Comparison of ENCODE assay signal across 8 cellular contexts in the genomic region with DNA sequence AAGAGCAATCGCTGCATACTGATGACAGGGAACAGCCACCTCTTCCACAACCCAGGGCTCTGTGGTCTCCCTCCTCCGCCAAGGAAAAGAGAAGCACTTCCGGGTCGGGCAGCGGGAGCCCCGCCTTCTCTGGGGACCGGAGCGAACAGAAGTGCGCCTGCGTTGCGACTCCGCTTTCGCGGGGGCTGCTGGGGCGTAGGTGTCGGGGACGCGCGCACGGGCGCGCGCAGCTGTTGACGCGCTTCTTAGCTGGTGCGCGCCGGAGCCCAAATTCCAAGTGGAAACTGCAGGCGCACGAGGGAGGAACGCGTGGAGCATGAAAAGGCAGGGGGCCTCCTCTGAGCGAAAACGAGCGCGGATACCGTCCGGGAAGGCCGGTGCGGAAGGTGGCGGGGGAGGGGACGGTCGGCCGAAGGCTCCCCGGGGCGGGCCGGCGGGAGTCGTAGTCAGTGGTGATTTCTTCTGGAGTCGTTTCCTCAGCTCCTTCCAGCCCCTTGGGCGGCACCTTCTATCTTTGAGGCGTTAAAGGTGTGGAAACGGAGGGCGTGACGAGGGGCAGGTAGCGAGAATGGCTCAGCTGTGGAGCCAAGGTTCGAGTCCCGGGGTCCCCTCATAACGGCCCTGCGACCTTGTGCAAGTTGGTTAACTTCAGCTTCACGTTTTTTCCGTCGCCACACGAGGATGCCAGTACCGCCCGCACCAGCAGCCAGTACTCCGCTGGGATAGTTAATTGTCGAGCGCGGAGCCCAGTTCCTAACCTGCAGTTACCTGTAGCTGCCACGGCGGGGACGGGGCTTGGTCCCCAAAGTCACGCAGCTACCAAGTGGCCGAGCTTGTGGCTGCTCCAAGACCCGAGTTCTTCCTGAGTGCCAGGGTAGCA. TPM values are rescaled to one million over a fixed set of nuclear protein-coding genes. Genes with fewer than 3 reads are reported as not detected.
DNase-seq lines count a peak whose midpoint lies in the region; ATAC-seq and TF ChIP-seq lines count a peak whose summit lies in the region.

COX15 (minus strand) TSS at position 95 of the 880 bp plus-strand sequence; CDS start at position 17, 78 bp downstream.
CUTC (plus strand) TSS at position 202 of the 880 bp plus-strand sequence; CDS start at position 317, 115 bp downstream.

- peak; percentile 27; the same call in 1 of the 2 replicates for TF ChIP-seq CTCF in LNCaP clone FGC (IDR thresholded peaks at IDR 0.05; ENCODE audit: control insufficient read depth, extremely low read depth, insufficient read depth)
- TF ChIP-seq CTCF in RWPE1 (conservative IDR thresholded peaks at IDR 0.05; ENCODE audit: low read depth): peak; percentile 50
- TF ChIP-seq CTCF in fibroblast of lung (conservative IDR thresholded peaks at IDR 0.05 in 1 of 2, IDR thresholded peaks at IDR 0.05 in 1 of 2; ENCODE audit: low read depth in 1 of 2, low read length in 2 of 2): peak in 1 of 2 donors; percentile 23

- H3K4me3 Mint-ChIP-seq in activated T-helper 17 cell treated with anti-CD3 and anti-CD28 coated beads, Interleukin-2, amount 50 U/mL, for 72 hours: peak within 1 kb of the TSS; percentile 100
- H3K4me3 Mint-ChIP-seq in naive thymus-derived CD4-positive, alpha-beta T cell: peak within 1 kb of the TSS; percentile 95 to 100 (median 98)
- peak within 1 kb of the TSS; percentile 99 for H3K4me3 Mint-ChIP-seq in stimulated activated naive B cell treated with anti-CD40 and anti-IgM and Interleukin-4, amounts not matched to agents 10 μg/mL and 1 μg/mL and 100 μg/mL, for 72 hours

- H3K4me1 ChIP-seq in fibroblast of lung (ENCODE audit: control insufficient read depth, extremely low read depth, insufficient read depth, low read length): peaks cover 5% of the 10 kb centered on the region
- H3K4me1 ChIP-seq in naive thymus-derived CD4-positive, alpha-beta T cell (ENCODE audit: control insufficient read depth in 2 of 2, insufficient read depth in 2 of 2, low read length in 2 of 2): peaks cover 11 to 19% of the 10 kb centered on the region in 2 donors

- H3K27ac Mint-ChIP-seq in activated T-helper 17 cell treated with anti-CD3 and anti-CD28 coated beads, Interleukin-2, amount 50 U/mL, for 72 hours: peak within 1 kb of the TSS; percentile 99
- peak within 1 kb of the TSS; percentile 98 to 100 (median 99) for H3K27ac Mint-ChIP-seq in naive thymus-derived CD4-positive, alpha-beta T cell
- H3K27ac Mint-ChIP-seq in stimulated activated naive B cell treated with anti-CD40 and anti-IgM and Interleukin-4, amounts not matched to agents 10 μg/mL and 1 μg/mL and 100 μg/mL, for 72 hours: peak within 1 kb of the TSS; percentile 100

- peaks cover 67% of the 10 kb centered on the region for H3K36me3 Mint-ChIP-seq in activated T-helper 17 cell treated with anti-CD3 and anti-CD28 coated beads, Interleukin-2, amount 50 U/mL, for 72 hours (ENCODE audit: low read depth)
- H3K36me3 Mint-ChIP-seq in naive thymus-derived CD4-positive, alpha-beta T cell: peaks cover 11 to 32% (median 20%) of the 10 kb centered on the region in 5 donors
- H3K36me3 Mint-ChIP-seq in stimulated activated naive B cell treated with anti-CD40 and anti-IgM and Interleukin-4, amounts not matched to agents 10 μg/mL and 1 μg/mL and 100 μg/mL, for 72 hours: peaks cover 22 to 38% of the 10 kb centered on the region in 2 donors

- H3K9me3 ChIP-seq in fibroblast of lung (ENCODE audit: control insufficient read depth, insufficient read depth, low read depth, low read length): no peaks in the 10 kb centered on the region
- H3K9me3 ChIP-seq in naive thymus-derived CD4-positive, alpha-beta T cell (ENCODE audit: control insufficient read depth in 2 of 3, low read length in 3 of 3): no peaks in the 10 kb centered on the region

- H3K79me2 ChIP-seq in fibroblast of lung (ENCODE audit: control insufficient read depth, insufficient read depth, low read length): peaks cover 14% of the 10 kb centered on the region

- no peaks in the 10 kb centered on the region for H3K27me3 ChIP-seq in fibroblast of lung (ENCODE audit: control insufficient read depth, insufficient read depth, low read length)
- H3K27me3 ChIP-seq in naive thymus-derived CD4-positive, alpha-beta T cell (ENCODE audit: control insufficient read depth in 2 of 2, insufficient read depth in 2 of 2, low read length in 2 of 2): no peaks in the 10 kb centered on the region

- H3K4me2 ChIP-seq in fibroblast of lung (ENCODE audit: extremely low read depth, insufficient read depth, low read length): peak within 1 kb of the TSS; percentile 93

- H3K27ac ChIP-seq in RWPE1 (peak within 1 kb of the TSS; percentile 96), fibroblast of lung (ENCODE audit: insufficient read depth, low read length) (peak within 1 kb of the TSS; percentile 91)
- peak within 1 kb of the TSS; percentile 83 for H3K27ac ChIP-seq in naive thymus-derived CD4-positive, alpha-beta T cell (ENCODE audit: low read depth, low read length)

- POLR2A ChIA-PET in RWPE1 (lab: Yijun Ruan, JAX; ENCODE audit: low non-redundant PET): interaction anchor here (0.5 to 0.9 kb wide), 3 partner anchors 15 to 112 kb away, joined by 3 to 8 read pairs (median 3); partner anchors contain the start of gene SLC25A28
- POLR2A ChIA-PET in naive thymus-derived CD4-positive, alpha-beta T cell (lab: Charles Lee): interaction anchor here (0.6 to 2.7 kb wide), 10 partner anchors 9 to 1598 kb away, joined by 3 to 17 read pairs (median 4); partner anchors contain the start of genes DNMBP, GOT1, R3HCC1L and SLC25A28

- H4K20me1 ChIP-seq in fibroblast of lung (ENCODE audit: control insufficient read depth, extremely low read depth, insufficient read depth, low read length): no peaks in the 10 kb centered on the region

- H3K4me3 ChIP-seq in LNCaP clone FGC (ENCODE audit: low read depth, low read length): peak within 1 kb of the TSS; percentile 81
- H3K4me3 ChIP-seq in fibroblast of lung (replicated peaks in 1 of 4; ENCODE audit: control extremely low read depth in 1 of 4, insufficient read depth in 1 of 4, low read depth in 3 of 4, low read length in 4 of 4): peak within 1 kb of the TSS; percentile 93 to 97 (median 96)
- H3K4me3 ChIP-seq in naive thymus-derived CD4-positive, alpha-beta T cell (ENCODE audit: low read length): peak within 1 kb of the TSS; percentile 94

- peak; percentile 96 for ATAC-seq in activated T-helper 17 cell treated with anti-CD3 and anti-CD28 coated beads, Interleukin-2, amount 50 U/mL, for 72 hours (replicated peaks)
- ATAC-seq in naive thymus-derived CD4-positive, alpha-beta T cell: peak; percentile 95
- ATAC-seq in stimulated activated naive B cell treated with anti-CD40 and anti-IgM and Interleukin-4, amounts not matched to agents 10 μg/mL and 1 μg/mL and 100 μg/mL, for 72 hours (replicated peaks): peak; percentile 89 to 92

- no peaks in the 10 kb centered on the region for H3K9me3 Mint-ChIP-seq in activated T-helper 17 cell treated with anti-CD3 and anti-CD28 coated beads, Interleukin-2, amount 50 U/mL, for 72 hours
- no peaks in the 10 kb centered on the region for H3K9me3 Mint-ChIP-seq in naive thymus-derived CD4-positive, alpha-beta T cell
- H3K9me3 Mint-ChIP-seq in stimulated activated naive B cell treated with anti-CD40 and anti-IgM and Interleukin-4, amounts not matched to agents 10 μg/mL and 1 μg/mL and 100 μg/mL, for 72 hours: no peaks in the 10 kb centered on the region

- H3K9ac ChIP-seq in fibroblast of lung (ENCODE audit: insufficient read depth, low read length): peak within 1 kb of the TSS; percentile 83

- H3K4me1 Mint-ChIP-seq in activated T-helper 17 cell treated with anti-CD3 and anti-CD28 coated beads, Interleukin-2, amount 50 U/mL, for 72 hours: peaks cover 20% of the 10 kb centered on the region
- peaks cover 28 to 79% (median 52%) of the 10 kb centered on the region in 7 donors for H3K4me1 Mint-ChIP-seq in naive thymus-derived CD4-positive, alpha-beta T cell
- H3K4me1 Mint-ChIP-seq in stimulated activated naive B cell treated with anti-CD40 and anti-IgM and Interleukin-4, amounts not matched to agents 10 μg/mL and 1 μg/mL and 100 μg/mL, for 72 hours: peaks cover 12 to 37% of the 10 kb centered on the region in 2 donors

- peak; percentile 99 for DNase-seq in ELF-1 (ENCODE audit: low read depth, low spot score)
- peak; percentile 92 for DNase-seq in H4 (ENCODE audit: low spot score)
- DNase-seq in LNCaP clone FGC (ENCODE audit: low read depth): peak; percentile 78
- peak; percentile 97 for DNase-seq in RWPE1 (ENCODE audit: low spot score)
- DNase-seq in fibroblast of lung (ENCODE audit: low read depth in 2 of 2): peak; percentile 95 to 96
- peak; percentile 89 to 95 (median 94) for DNase-seq in naive thymus-derived CD4-positive, alpha-beta T cell
- peak; percentile 92 for DNase-seq in stimulated activated naive B cell treated with anti-CD40 and anti-IgM and Interleukin-4, amounts not matched to agents 10 μg/mL and 1 μg/mL and 100 μg/mL, for 72 hours

- no peaks in the 10 kb centered on the region for H3K36me3 ChIP-seq in fibroblast of lung (ENCODE audit: control insufficient read depth, insufficient read depth, low read length)
- H3K36me3 ChIP-seq in naive thymus-derived CD4-positive, alpha-beta T cell (ENCODE audit: control insufficient read depth in 2 of 3, insufficient read depth in 3 of 3, low read length in 3 of 3): peaks cover 4 to 31% (median 4%) of the 10 kb centered on the region in 3 experiments

- intact Hi-C loops in naive thymus-derived CD4-positive, alpha-beta T cell (cut with micrococcal nuclease): loop anchor here (1.0 to 10.0 kb wide), 13 partner anchors 73 to 1995 kb away; partner anchors contain the start of genes DNMBP (in 2 of the 2), ENTPD7 (in 2 of the 2), GOT1 (in 2 of the 2) and HIF1AN (in 2 of the 2)

- H2AFZ ChIP-seq in fibroblast of lung (ENCODE audit: low read length): peak within 1 kb of the TSS; percentile 98

- CTCF ChIA-PET in RWPE1 (lab: Yijun Ruan, JAX): interaction anchor here (0.7 to 1.6 kb wide), 5 partner anchors 10 to 113 kb away, joined by 3 to 17 read pairs (median 3); no protein-coding TSS in a partner anchor
- CTCF ChIA-PET in naive thymus-derived CD4-positive, alpha-beta T cell (lab: Charles Lee): interaction anchor here (0.6 to 1.2 kb wide), 3 partner anchors 35 to 297 kb away, joined by 3 to 6 read pairs (median 3); partner anchors contain the start of gene DNMBP

- H3K27me3 Mint-ChIP-seq in activated T-helper 17 cell treated with anti-CD3 and anti-CD28 coated beads, Interleukin-2, amount 50 U/mL, for 72 hours: no peaks in the 10 kb centered on the region
- H3K27me3 Mint-ChIP-seq in naive thymus-derived CD4-positive, alpha-beta T cell: no peaks in the 10 kb centered on the region
- no peaks in the 10 kb centered on the region for H3K27me3 Mint-ChIP-seq in stimulated activated naive B cell treated with anti-CD40 and anti-IgM and Interleukin-4, amounts not matched to agents 10 μg/mL and 1 μg/mL and 100 μg/mL, for 72 hours

RNA-seq across cellular contexts. Expression of gene COX15, which starts in this region (rescaled TPM):
- 46.6 and 48.8 TPM in 2 replicates for total RNA-seq in H4 (2014; rRNA removed; shearing (Covaris generic))
- 10 to 100 TPM; 36.7 to 43.0 TPM for total RNA-seq in activated T-helper 17 cell treated with anti-CD3 and anti-CD28 coated beads, Interleukin-2, amount 50 U/mL, for 72 hours
- 43.7 and 43.9 TPM in 2 replicates for total RNA-seq in fibroblast of lung
- 26.4 and 31.3 TPM in 2 replicates for polyA plus RNA-seq in fibroblast of lung
- polyA plus RNA-seq in fibroblast of lung (2012): 21.8 and 23.4 TPM in 2 replicates
- polyA minus RNA-seq in fibroblast of lung (ENCODE audit: low replicate concordance): 15.9 and 19.0 TPM in 2 replicates
- 10 to 100 TPM; 17.6 to 43.5 (median 32.9) TPM for total RNA-seq in naive thymus-derived CD4-positive, alpha-beta T cell
- 10 to 100 TPM; 37.5 to 39.6 TPM for polyA plus RNA-seq in naive thymus-derived CD4-positive, alpha-beta T cell

RNA-seq across cellular contexts. Expression of gene CUTC, which starts in this region (rescaled TPM):
- total RNA-seq in H4 (2014; rRNA removed; shearing (Covaris generic)): 36.8 and 39.4 TPM in 2 replicates
- total RNA-seq in activated T-helper 17 cell treated with anti-CD3 and anti-CD28 coated beads, Interleukin-2, amount 50 U/mL, for 72 hours: 10 to 100 TPM; 25.6 to 30.9 TPM
- 22.6 TPM in 2 replicates for total RNA-seq in fibroblast of lung
- polyA plus RNA-seq in fibroblast of lung: 16.7 and 19.4 TPM in 2 replicates
- polyA plus RNA-seq in fibroblast of lung (2012): 12.9 and 15.5 TPM in 2 replicates
- 5.2 and 11.2 TPM in 2 replicates for polyA minus RNA-seq in fibroblast of lung (ENCODE audit: low replicate concordance)
- 10 to 100 TPM; 19.3 to 37.1 (median 25.0) TPM for total RNA-seq in naive thymus-derived CD4-positive, alpha-beta T cell
- polyA plus RNA-seq in naive thymus-derived CD4-positive, alpha-beta T cell: 10 to 100 TPM; 74.3 to 75.1 TPM

Comparison
In these comparisons a context has a peak if more than half of its experiments do, and no peak if none do; other contexts are left out.
1. Peak in every context shown above with its lines: DNase-seq, ATAC-seq, H3K4me3 ChIP-seq and H3K27ac ChIP-seq.